8 cellular contexts compared by ENCODE assay signal in the genomic region with DNA sequence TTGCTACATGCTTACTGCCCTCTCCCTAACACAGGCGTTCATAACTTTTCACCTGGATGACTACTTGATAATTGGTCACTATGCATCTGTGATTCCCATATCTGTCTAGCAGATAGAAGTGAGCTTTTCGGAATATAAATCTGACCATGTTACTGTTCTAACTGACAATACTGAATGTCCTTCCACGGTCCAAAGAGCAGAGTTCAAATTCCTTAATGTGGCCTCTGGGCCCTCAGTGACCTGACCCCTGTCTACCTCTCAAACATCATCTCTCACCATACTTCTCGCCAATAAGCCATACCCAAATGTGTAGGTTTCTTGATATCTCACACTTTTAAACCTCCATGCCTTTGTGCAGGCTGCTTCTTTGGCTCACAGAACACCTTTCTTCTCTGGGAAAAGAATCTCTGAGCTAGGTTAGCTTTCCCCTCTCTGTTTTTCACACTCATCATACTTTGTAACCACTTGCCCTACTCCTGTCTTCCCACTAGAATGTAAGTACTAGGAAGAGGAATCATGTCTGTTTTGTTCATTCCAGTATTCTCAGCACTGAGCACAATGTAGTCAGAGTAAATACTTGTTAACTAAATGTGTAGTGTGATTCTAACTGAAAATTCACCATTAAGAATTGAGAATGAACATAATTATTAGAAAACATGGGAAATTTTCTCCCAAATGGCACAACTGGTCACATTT. TPM values are rescaled to one million over a fixed set of nuclear protein-coding genes. Genes with fewer than 3 reads are reported as not detected.
DNase-seq lines count a peak whose midpoint lies in the region; ATAC-seq and TF ChIP-seq lines count a peak whose summit lies in the region.
"Had no signal": no experiment of that assay in that cellular context is flagged by ENCODE, and none has a peak within 500 bp of the region (broad histone marks: within the 10 kb centered on the region; RNA-seq: fewer than 3 reads in every experiment).

No MANE protein-coding gene starts in this region.

- no peak overlapping the region for H3K27ac Mint-ChIP-seq in CD4-positive, alpha-beta T cell

- H2BK15ac ChIP-seq in IMR-90 (ENCODE audit: low read depth, low read length), result peak overlapping the region; percentile 99

- peak overlapping the region; percentile 98 for H4K91ac ChIP-seq in IMR-90 (ENCODE audit: insufficient read depth, low read depth, low read length)

- H3K9me3 ChIP-seq in IMR-90 (ENCODE audit: control insufficient read depth, insufficient read depth, low read length), result no peaks in the 10 kb centered on the region
- no peaks in the 10 kb centered on the region for H3K9me3 ChIP-seq in osteoblast (ENCODE audit: low read depth, low read length)
- H3K9me3 ChIP-seq in CD4-positive, alpha-beta T cell (ENCODE audit: control insufficient read depth, low read length), result no peaks in the 10 kb centered on the region

- H3K14ac ChIP-seq in IMR-90 (replicated peaks; ENCODE audit: low read depth, low read length), result peak overlapping the region; percentile 90

- peaks cover 25% of the 10 kb centered on the region for H3K9me1 ChIP-seq in IMR-90 (ENCODE audit: insufficient read depth, low read length)

- no peaks in the 10 kb centered on the region for H3K79me2 ChIP-seq in osteoblast (ENCODE audit: insufficient read depth, low read length)

- H2BK120ac ChIP-seq in IMR-90 (ENCODE audit: low read depth, low read length), result peak overlapping the region; percentile 93

- H3K4me3 Mint-ChIP-seq in CD4-positive, alpha-beta T cell, result no peak overlapping the region

- H3K4me1 ChIP-seq in IMR-90 (ENCODE audit: control insufficient read depth, insufficient read depth, low read length) (peaks cover 28% of the 10 kb centered on the region), osteoblast (ENCODE audit: insufficient read depth, low read length) (peaks cover 48% of the 10 kb centered on the region)

- intact Hi-C loops in IMR-90 (cut with micrococcal nuclease), result loop anchor here (5.0 kb wide), 1 partner anchor 39 kb away; a partner anchor contains a TSS
- intact Hi-C loops in CD4-positive, alpha-beta T cell (cut with DNase I, micrococcal nuclease), result no loop called here

- peak overlapping the region; percentile 77 for H4K5ac ChIP-seq in IMR-90 (ENCODE audit: low read depth, low read length)

- DNase-seq in IMR-90 (no peak), osteoblast (ENCODE audit: insufficient read length, low spot score, missing footprints) (no peak), NCI-H82 (lab: John Stamatoyannopoulos, UW) (no peak)
- DNase-seq in activated effector memory CD4-positive, alpha-beta T cell treated with Interleukin-2 at 50 U/mL for 16 hours, result no peak
- no peak for DNase-seq in CD4-positive, alpha-beta T cell

- peak overlapping the region; percentile 87 to 99 for H4K8ac ChIP-seq in IMR-90 (ENCODE audit: low read depth in 2 of 2, low read length in 2 of 2)

- H3K27me3 ChIP-seq in IMR-90 (ENCODE audit: control insufficient read depth, insufficient read depth, low read length), result no peaks in the 10 kb centered on the region
- no peaks in the 10 kb centered on the region for H3K27me3 ChIP-seq in osteoblast (ENCODE audit: insufficient read depth, low read length)
- H3K27me3 ChIP-seq in CD4-positive, alpha-beta T cell (ENCODE audit: control insufficient read depth, insufficient read depth, low read length), result no peaks in the 10 kb centered on the region

- H2AK9ac ChIP-seq in IMR-90 (replicated peaks; ENCODE audit: low read depth, low read length, poor library complexity), result no peak overlapping the region

- in situ Hi-C loops in IMR-90 (cut with MboI; ENCODE audit: low sequenced_read_pairs), result no loop called here

- peak overlapping the region; percentile 88; the same call in 1 of the 2 replicates for H3K18ac ChIP-seq in IMR-90 (ENCODE audit: low read depth, low read length)

- no peak overlapping the region for H3K4me3 ChIP-seq in IMR-90 (ENCODE audit: insufficient read depth, low read depth, low read length)
- H3K4me3 ChIP-seq in osteoblast (ENCODE audit: insufficient read depth, low read length), result no peak overlapping the region
- H3K4me3 ChIP-seq: K562 had no signal

- BruUV-seq in IMR-90 (replicated peaks; lab: Mats Ljungman, UMichigan), result no TSS peak

- H3K36me3 ChIP-seq in IMR-90 (ENCODE audit: control insufficient read depth, insufficient read depth, low read length), result no peaks in the 10 kb centered on the region
- H3K36me3 ChIP-seq in osteoblast (ENCODE audit: insufficient read depth, low read length), result no peaks in the 10 kb centered on the region

- peak overlapping the region; percentile 99 for H2BK20ac ChIP-seq in IMR-90 (ENCODE audit: low read depth, low read length)

- no peak overlapping the region for H3K9ac ChIP-seq in IMR-90 (ENCODE audit: low read depth, low read length)

- H2BK5ac ChIP-seq in IMR-90 (ENCODE audit: low read depth, low read length, poor library complexity, severe bottlenecking), result peak overlapping the region; percentile 83

- H3K79me1 ChIP-seq in IMR-90 (ENCODE audit: low read depth in 1 of 2, low read length in 2 of 2), result peaks cover 0 to 13% of the 10 kb centered on the region in 2 experiments; a peak in 2 of 4 replicates

- H3K9me3 Mint-ChIP-seq in CD4-positive, alpha-beta T cell, result no peaks in the 10 kb centered on the region

- CTCF ChIA-PET in IMR-90 (lab: Yijun Ruan, JAX), result interaction anchor here (0.5 to 1.4 kb wide), 4 partner anchors 16 to 188 kb away, joined by 3 to 5 read pairs (median 4); no protein-coding TSS in a partner anchor
- CTCF ChIA-PET in CD4-positive, alpha-beta T cell (lab: Charles Lee), result no interaction called here

- H3K23ac ChIP-seq in IMR-90 (ENCODE audit: low read depth, low read length), result peak overlapping the region; percentile 96

- peak overlapping the region; percentile 92 for H3K27ac ChIP-seq in IMR-90 (ENCODE audit: insufficient read depth, low read length)
- peak overlapping the region; percentile 93 for H3K27ac ChIP-seq in osteoblast (ENCODE audit: low read depth, low read length)
- no peak overlapping the region for H3K27ac ChIP-seq in CD4-positive, alpha-beta T cell (ENCODE audit: low read depth, low read length)

- TF ChIP-seq CTCF in IMR-90 (conservative IDR thresholded peaks at IDR 0.05; ENCODE audit: low read depth, low read length) (no peak), osteoblast (IDR thresholded peaks at IDR 0.05; ENCODE audit: extremely low read depth, low read depth, low read length) (no peak)
- no peak for TF ChIP-seq CTCF in CD4-positive, alpha-beta T cell (IDR thresholded peaks at IDR 0.05)

- H2AK5ac ChIP-seq in IMR-90 (ENCODE audit: low read depth, low read length), result peak overlapping the region; percentile 98

- H3K36me3 Mint-ChIP-seq in CD4-positive, alpha-beta T cell (ENCODE audit: low read depth), result no peaks in the 10 kb centered on the region

- H3K56ac ChIP-seq in IMR-90 (ENCODE audit: extremely low read depth, insufficient read depth, low read length), result peak overlapping the region; percentile 90

- no peak for TF ChIP-seq POLR2A in IMR-90 (IDR thresholded peaks at IDR 0.05; ENCODE audit: low read depth, low read length)

- TF ChIP-seq RAD21 in IMR-90 (IDR thresholded peaks at IDR 0.05; ENCODE audit: low read length), result no peak

- POLR2A ChIA-PET in IMR-90 (lab: Charles Lee; ENCODE audit: unreplicated experiment), result no interaction called here
- POLR2A ChIA-PET in CD4-positive, alpha-beta T cell (lab: Charles Lee), result no interaction called here

- WGBS in IMR-90 (ENCODE audit: extremely low coverage in 2 of 2, insufficient read length in 1 of 2), 2 experiments, result 81% methylated on average over 3 of the region's 4 CpGs; no CpG with 5 or more reads in 1 of the 2 experiments

- H3K4me2 ChIP-seq in IMR-90 (ENCODE audit: low read depth, low read length), result peak overlapping the region; percentile 28; the same call in 1 of the 2 replicates
- H3K4me2 ChIP-seq in osteoblast (ENCODE audit: insufficient read depth, low read length), result peak overlapping the region; percentile 43

- H3K27me3 Mint-ChIP-seq in CD4-positive, alpha-beta T cell, result no peaks in the 10 kb centered on the region

- peak; percentile 16 for ATAC-seq in GM19351 (IDR thresholded peaks at IDR 0.05; ENCODE audit: unreplicated experiment)
- peak; percentile 26 for ATAC-seq in HG02642 (IDR thresholded peaks at IDR 0.05; ENCODE audit: poor library complexity, unreplicated experiment)
- ATAC-seq in IMR-90 (ENCODE audit: low read depth), result peak; percentile 6; the same call in 1 of the 2 replicates
- no peak for ATAC-seq in CD4-positive, alpha-beta T cell (ENCODE audit: poor library complexity)
- ATAC-seq: K562 had no signal

- no peaks in the 10 kb centered on the region for H4K20me1 ChIP-seq in IMR-90 (ENCODE audit: insufficient read depth, low read length)
- H4K20me1 ChIP-seq in osteoblast (ENCODE audit: insufficient read depth, low read length), result no peaks in the 10 kb centered on the region

- peaks cover 4% of the 10 kb centered on the region for H3K4me1 Mint-ChIP-seq in CD4-positive, alpha-beta T cell (ENCODE audit: low read depth)

- dilution Hi-C loops in IMR-90 (cut with HindIII; ENCODE audit: low sequenced_read_pairs, unreplicated experiment), result no loop called here

- H3K4ac ChIP-seq in IMR-90 (ENCODE audit: low read depth, low read length), result peak overlapping the region; percentile 96

- H2AFZ ChIP-seq in IMR-90 (replicated peaks; ENCODE audit: low read length, poor library complexity), result no peak overlapping the region
- no peak overlapping the region for H2AFZ ChIP-seq in osteoblast (ENCODE audit: low read length)

TF ChIP-seq in IMR-90, 13 proteins besides CTCF, POLR2A, EP300 and RAD21 (continues in another document):
- TF ChIP-seq RCOR1 (IDR thresholded peaks at IDR 0.05; ENCODE audit: insufficient replicate concordance, low read length) (no peak), NFE2L2 (IDR thresholded peaks at IDR 0.05; ENCODE audit: low read depth, low read length) (no peak), FOS (IDR thresholded peaks at IDR 0.05; ENCODE audit: low read depth, low read length) (no peak), MXI1 (IDR thresholded peaks at IDR 0.05; ENCODE audit: borderline replicate concordance, low read depth, low read length) (no peak), CEBPB (IDR thresholded peaks at IDR 0.05; ENCODE audit: low read depth, low read length) (no peak), MAFK (IDR thresholded peaks at IDR 0.05; ENCODE audit: low read depth, low read length) (no peak)
- TF ChIP-seq, protein P1, sequence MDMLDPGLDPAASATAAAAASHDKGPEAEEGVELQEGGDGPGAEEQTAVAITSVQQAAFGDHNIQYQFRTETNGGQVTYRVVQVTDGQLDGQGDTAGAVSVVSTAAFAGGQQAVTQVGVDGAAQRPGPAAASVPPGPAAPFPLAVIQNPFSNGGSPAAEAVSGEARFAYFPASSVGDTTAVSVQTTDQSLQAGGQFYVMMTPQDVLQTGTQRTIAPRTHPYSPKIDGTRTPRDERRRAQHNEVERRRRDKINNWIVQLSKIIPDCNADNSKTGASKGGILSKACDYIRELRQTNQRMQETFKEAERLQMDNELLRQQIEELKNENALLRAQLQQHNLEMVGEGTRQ (IDR thresholded peaks at IDR 0.05; ENCODE audit: low read depth, low read length), result no peak

RNA-seq across cellular contexts. Expression of a gene that starts 39.2 kb away (rescaled TPM):
- total RNA-seq in IMR-90 (2012; rRNA removed) (271 and 280 TPM in 2 replicates), osteoblast (12.3 and 14.4 TPM in 2 replicates)
- 199 and 250 TPM in 2 replicates for polyA plus RNA-seq in IMR-90 (2012; rRNA removed)
- 98.9 and 127 TPM in 2 replicates for polyA plus RNA-seq in IMR-90 (2012; cell fraction: cytosol; rRNA removed)
- 40.4 and 157 TPM in 2 replicates for polyA plus RNA-seq in IMR-90 (2012; cell fraction: nucleus; rRNA removed; ENCODE audit: low replicate concordance)
- under 1 TPM in 1 of 2 experiments, not detected in 1; 0.22 TPM for total RNA-seq in CD4-positive, alpha-beta T cell

Comparison
In these comparisons a context has a peak if more than half of its experiments do, and no peak if none do; other contexts are left out.
1. RNA of a gene that starts 39.2 kb away (total RNA-seq): 271 to 280 TPM in IMR-90; 12.3 to 14.4 TPM in osteoblast and 0.22 TPM in CD4-positive, alpha-beta T cell; every median in the first group is over 10 times any median in the second.